Comparison of ENCODE assay signal across 20 cellular contexts in the genomic region with DNA sequence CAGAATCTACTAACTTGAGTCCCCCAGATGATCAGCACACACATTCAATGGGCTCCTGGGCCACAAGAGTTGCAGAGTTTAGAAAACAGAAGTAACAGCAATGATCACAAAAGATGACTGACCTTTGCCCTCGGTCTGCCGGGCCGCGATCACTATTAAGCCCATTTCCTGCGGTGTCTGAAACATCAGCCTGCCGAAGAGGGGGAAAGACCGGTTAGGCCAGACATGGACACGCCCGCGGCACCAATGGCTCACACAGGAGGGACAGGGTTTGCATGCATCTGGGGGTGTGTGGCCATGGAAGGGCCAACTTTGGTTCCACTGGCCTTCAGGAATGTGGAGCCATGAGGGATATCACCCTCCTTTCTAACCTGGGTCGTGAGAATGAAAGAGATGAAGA.
DNase-seq lines count a peak whose midpoint lies in the region; ATAC-seq, FAIRE-seq and TF ChIP-seq lines count a peak whose summit lies in the region.
"Had no signal": no experiment of that assay in that cellular context is flagged by ENCODE, and none has a peak within 500 bp of the region (broad histone marks: within the 10 kb centered on the region; RNA-seq: fewer than 3 reads in every experiment).

No MANE protein-coding gene starts in this region.

- H3K27me3 Mint-ChIP-seq in Calu3 (ENCODE audit: unreplicated experiment) (no peaks in the 10 kb centered on the region), GM23338 (ENCODE audit: insufficient read depth, low read depth, poor library complexity) (peaks cover 4% of the 10 kb centered on the region)
- H3K27me3 Mint-ChIP-seq in CD8-positive, alpha-beta memory T cell: no peaks in the 10 kb centered on the region
- H3K27me3 Mint-ChIP-seq: B cell, IgD-negative memory B cell had no signal

- peaks cover 1% of the 10 kb centered on the region for H3K36me3 Mint-ChIP-seq in Calu3 (ENCODE audit: insufficient read depth, unreplicated experiment)
- H3K36me3 Mint-ChIP-seq in GM23338 (ENCODE audit: low read depth): no peaks in the 10 kb centered on the region
- peaks cover 8 to 39% (median 13%) of the 10 kb centered on the region in 3 donors for H3K36me3 Mint-ChIP-seq in CD8-positive, alpha-beta memory T cell

- ATAC-seq in GM23338 (no peak), left colon (peak; percentile 59), GM21390 (IDR thresholded peaks at IDR 0.05; ENCODE audit: unreplicated experiment) (no peak)
- ATAC-seq: CD8-positive, alpha-beta T cell; GM12878; HCT116; HepG2 had no signal

- no peak for TF ChIP-seq CTCF in Calu3 (IDR thresholded peaks at IDR 0.05; ENCODE audit: unreplicated experiment)
- no peak for TF ChIP-seq CTCF in GM23338 (conservative IDR thresholded peaks at IDR 0.05; ENCODE audit: low read depth in 2 of 2)
- no peak for TF ChIP-seq CTCF in D721Med (IDR thresholded peaks at IDR 0.05; ENCODE audit: insufficient read depth, missing control alignments)

- no peak overlapping the region for H2AFZ ChIP-seq in GM23338

- no peaks in the 10 kb centered on the region for H3K36me3 ChIP-seq in GM23338 (ENCODE audit: insufficient read depth)
- no peaks in the 10 kb centered on the region for H3K36me3 ChIP-seq in small intestine (ENCODE audit: control insufficient read depth in 2 of 2, insufficient read depth in 2 of 2, low read length in 2 of 2)
- H3K36me3 ChIP-seq in CD8-positive, alpha-beta memory T cell (ENCODE audit: insufficient read depth, low read length): no peaks in the 10 kb centered on the region

- no peaks in the 10 kb centered on the region for H3K9me3 Mint-ChIP-seq in Calu3 (ENCODE audit: low read depth, unreplicated experiment)
- H3K9me3 Mint-ChIP-seq in GM23338: no peaks in the 10 kb centered on the region
- no peaks in the 10 kb centered on the region for H3K9me3 Mint-ChIP-seq in CD8-positive, alpha-beta memory T cell
- H3K9me3 Mint-ChIP-seq: CD8-positive, alpha-beta T cell; HFFc6; IgD-negative memory B cell had no signal

- no peaks in the 10 kb centered on the region for H3K27me3 ChIP-seq in GM23338 (ENCODE audit: insufficient read depth)
- H3K27me3 ChIP-seq in small intestine (ENCODE audit: control insufficient read depth in 2 of 2, insufficient read depth in 2 of 2, low read length in 2 of 2): no peaks in the 10 kb centered on the region
- no peaks in the 10 kb centered on the region for H3K27me3 ChIP-seq in CD8-positive, alpha-beta memory T cell (ENCODE audit: insufficient read depth, low read length, poor library complexity, severe bottlenecking)
- H3K27me3 ChIP-seq: BLaER1 treated with 17β-estradiol and CSF1 and Interleukin-3, amounts not matched to agents 10 nM and 100 nM had no signal

- no peak overlapping the region for H3K4me2 ChIP-seq in GM23338
- H3K4me2 ChIP-seq: BLaER1 treated with 17β-estradiol and CSF1 and Interleukin-3, amounts not matched to agents 10 nM and 100 nM had no signal

- no peaks in the 10 kb centered on the region for H4K20me1 ChIP-seq in GM23338 (replicated peaks; ENCODE audit: insufficient read depth)
- H4K20me1 ChIP-seq: BLaER1 treated with 17β-estradiol and CSF1 and Interleukin-3, amounts not matched to agents 10 nM and 100 nM had no signal

- DNase-seq in Calu3 (peak; percentile 39), GM23338 (ENCODE audit: low spot score) (no peak), left colon (peak in 1 of 2 donors; percentile 42), small intestine (peak; percentile 36), foreskin melanocyte (no peak), D721Med (ENCODE audit: insufficient read length, low spot score) (no peak)
- no peak for DNase-seq in CD8-positive, alpha-beta memory T cell
- DNase-seq: CD8-positive, alpha-beta T cell; COR-L47; DMS79 treated with DMSO at 0.1 percent for 48 hours; H7; HFFc6; KBM-7 had no signal

- no peak overlapping the region for H3K27ac Mint-ChIP-seq in Calu3 (ENCODE audit: unreplicated experiment)
- H3K27ac Mint-ChIP-seq in GM23338: peak overlapping the region; percentile 32; the same call in 1 of the 2 replicates
- H3K27ac Mint-ChIP-seq in CD8-positive, alpha-beta memory T cell: peak overlapping the region in 1 of 8 donors; percentile 40
- H3K27ac Mint-ChIP-seq: B cell; CD8-positive, alpha-beta T cell; HFFc6; IgD-negative memory B cell had no signal

- intact Hi-C loops in Calu3 (cut with micrococcal nuclease; ENCODE audit: unreplicated experiment): loop anchor here (5.0 kb wide), 1 partner anchor 80 kb away; no protein-coding TSS in a partner anchor
- intact Hi-C loops in left colon (cut with DNase I, micrococcal nuclease): no loop called here

- no peaks in the 10 kb centered on the region for H3F3A ChIP-seq in GM23338 (replicated peaks; ENCODE audit: low read depth)

- H3K79me2 ChIP-seq in GM23338 (replicated peaks; ENCODE audit: insufficient read depth): no peaks in the 10 kb centered on the region

- no peak overlapping the region for H3K27ac ChIP-seq in GM23338 (ENCODE audit: low read depth)
- no peak overlapping the region for H3K27ac ChIP-seq in small intestine (ENCODE audit: low read depth in 1 of 2, low read length in 1 of 2)
- H3K27ac ChIP-seq in CD8-positive, alpha-beta memory T cell (ENCODE audit: low read depth, low read length): no peak overlapping the region
- H3K27ac ChIP-seq: BLaER1 treated with 17β-estradiol and CSF1 and Interleukin-3, amounts not matched to agents 10 nM and 100 nM had no signal

- H3K4me1 Mint-ChIP-seq in Calu3 (ENCODE audit: low read depth, unreplicated experiment) (peaks cover 19% of the 10 kb centered on the region), GM23338 (peaks cover 17% of the 10 kb centered on the region)
- no peaks in the 10 kb centered on the region for H3K4me1 Mint-ChIP-seq in CD8-positive, alpha-beta memory T cell
- H3K4me1 Mint-ChIP-seq: B cell, IgD-negative memory B cell had no signal

- CTCF ChIA-PET in Calu3 (lab: Charles Lee): no interaction called here
- CTCF ChIA-PET in CD8-positive, alpha-beta memory T cell (lab: Charles Lee): no interaction called here

- no TSS peak for BruUV-seq in Calu3 (replicated peaks; lab: Mats Ljungman, UMichigan)

- H3K9me3 ChIP-seq in small intestine (ENCODE audit: control insufficient read depth, low read depth): no peaks in the 10 kb centered on the region
- H3K9me3 ChIP-seq in CD8-positive, alpha-beta memory T cell (ENCODE audit: low read length): no peaks in the 10 kb centered on the region
- H3K9me3 ChIP-seq: BLaER1 treated with 17β-estradiol and CSF1 and Interleukin-3, amounts not matched to agents 10 nM and 100 nM had no signal

- H3K4me3 ChIP-seq in GM23338 (no peak overlapping the region), small intestine (ENCODE audit: low read depth in 1 of 2, low read length in 2 of 2) (no peak overlapping the region)
- no peak overlapping the region for H3K4me3 ChIP-seq in CD8-positive, alpha-beta memory T cell (ENCODE audit: low read length)
- H3K4me3 ChIP-seq: BLaER1 treated with 17β-estradiol and CSF1 and Interleukin-3, amounts not matched to agents 10 nM and 100 nM; GM12878 had no signal

- POLR2A ChIA-PET in CD8-positive, alpha-beta memory T cell (lab: Charles Lee): no interaction called here

- 32 to 96% (median 85%) methylated on average over 11 of the region's 11 CpGs for WGBS in small intestine, 3 donors

- FAIRE-seq in small intestine (lab: Jason Lieb, UNC): no peak
- FAIRE-seq in D721Med (lab: Jason Lieb, UNC): no peak
- FAIRE-seq: GM12878, HepG2 had no signal

- no peaks in the 10 kb centered on the region for H3K4me1 ChIP-seq in GM23338 (ENCODE audit: insufficient read depth)
- no peaks in the 10 kb centered on the region for H3K4me1 ChIP-seq in small intestine (ENCODE audit: control insufficient read depth in 2 of 2, insufficient read depth in 1 of 2, low read depth in 1 of 2, low read length in 1 of 2)
- H3K4me1 ChIP-seq in CD8-positive, alpha-beta memory T cell (ENCODE audit: insufficient read depth, low read length): no peaks in the 10 kb centered on the region
- H3K4me1 ChIP-seq: BLaER1 treated with 17β-estradiol and CSF1 and Interleukin-3, amounts not matched to agents 10 nM and 100 nM had no signal

- no peaks in the 10 kb centered on the region for H3K9me2 ChIP-seq in GM23338 (ENCODE audit: insufficient read depth)

- H3K4me3 Mint-ChIP-seq in Calu3 (ENCODE audit: low read depth, unreplicated experiment) (no peak overlapping the region), GM23338 (no peak overlapping the region)
- no peak overlapping the region for H3K4me3 Mint-ChIP-seq in CD8-positive, alpha-beta memory T cell
- H3K4me3 Mint-ChIP-seq: B cell; CD8-positive, alpha-beta T cell; HFFc6; IgD-negative memory B cell had no signal

TF ChIP-seq in GM23338, 12 proteins besides CTCF, POLR2A, EP300 and RAD21:
- TF ChIP-seq CREB1 (CRISPR knock-in tag; IDR thresholded peaks at IDR 0.05; ENCODE audit: low read depth) (no peak), EZH2 (IDR thresholded peaks at IDR 0.05; ENCODE audit: low read depth, unreplicated experiment) (no peak)

Comparison
In these comparisons a context has a peak if more than half of its experiments do, and no peak if none do; other contexts are left out.
1. DNase-seq: peak in Calu3 (single experiment) and small intestine (single experiment); none in GM23338 (single experiment), foreskin melanocyte (single experiment), D721Med (single experiment) and CD8-positive, alpha-beta memory T cell (0 of 5).